ENCODE assay signal across 1 cellular context in genomic region chr12:39990122-39991101, GRCh38.
TF ChIP-seq lines count a peak whose summit lies in the region.

No MANE protein-coding gene starts in this region.

TF ChIP-seq in WTC11, 78 proteins besides CTCF, POLR2A, EP300 and RAD21 (continued from another document):
- TF ChIP-seq AFF4 (CRISPR knock-in tag; IDR thresholded peaks at IDR 0.05; ENCODE audit: borderline replicate concordance): no peak
TF ChIP-seq in WTC11: peak in this region for 0.
